In the genomic region with DNA sequence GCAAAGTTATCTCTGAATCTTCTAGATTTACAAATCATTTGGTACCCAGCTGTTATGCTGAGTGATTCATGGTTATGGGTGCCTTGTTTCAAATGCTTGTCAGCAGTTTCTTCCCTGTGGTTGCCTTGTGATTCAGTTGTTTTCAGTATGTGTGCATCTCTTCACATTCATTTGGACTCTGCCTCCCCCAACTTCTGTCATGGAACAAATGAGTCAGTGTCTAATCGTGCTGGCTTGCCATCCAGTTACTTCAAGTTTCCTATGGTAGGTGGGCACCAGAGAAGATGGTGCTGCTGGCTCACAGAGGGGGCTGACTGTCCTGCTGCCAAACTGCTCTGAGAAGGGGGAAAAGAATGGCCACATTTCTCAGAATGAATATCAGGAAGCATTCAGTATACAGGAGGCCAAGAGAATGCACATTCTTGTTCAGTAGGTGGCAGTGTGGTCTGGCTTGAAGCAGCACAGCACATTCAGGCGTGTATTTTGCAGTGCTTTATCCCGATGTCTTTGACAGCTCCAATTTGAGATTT, we compare ENCODE assay signal across 8 cellular contexts.
A peak's percentile ranks its signal among the peaks of the same experiment; 100 is the strongest.
DNase-seq lines count a peak whose midpoint lies in the region; ATAC-seq, FAIRE-seq and TF ChIP-seq lines count a peak whose summit lies in the region.

No MANE protein-coding gene starts in this region.

- no peaks in the 10 kb centered on the region for H3K36me3 ChIP-seq in Panc1 (ENCODE audit: control insufficient read depth, insufficient read depth, low read length)
- H3K36me3 ChIP-seq in GM12878 (ENCODE audit: control insufficient read depth in 2 of 2, insufficient read depth in 2 of 2, low read length in 1 of 2): no peaks in the 10 kb centered on the region
- no peaks in the 10 kb centered on the region for H3K36me3 ChIP-seq in mesenchymal stem cell (ENCODE audit: control insufficient read depth in 1 of 2, insufficient read depth in 2 of 2, low read depth in 1 of 2, low read length in 2 of 2)
- H3K36me3 ChIP-seq in transverse colon: no peaks in the 10 kb centered on the region
- H3K36me3 ChIP-seq in esophagus muscularis mucosa: no peaks in the 10 kb centered on the region

- TF ChIP-seq POLR2A in GM12878 (IDR thresholded peaks at IDR 0.05; ENCODE audit: low read depth, low read length): no peak
- TF ChIP-seq POLR2A in transverse colon (IDR thresholded peaks at IDR 0.05): no peak
- TF ChIP-seq POLR2A in esophagus muscularis mucosa (IDR thresholded peaks at IDR 0.05; ENCODE audit: low read depth): no peak

- POLR2A ChIA-PET in Panc1 (lab: Charles Lee): no interaction called here
- POLR2A ChIA-PET in GM12878 (lab: Charles Lee): no interaction called here

- ATAC-seq in GM19395 (IDR thresholded peaks at IDR 0.05; ENCODE audit: unreplicated experiment) (peak; percentile 72), HG03342 (IDR thresholded peaks at IDR 0.05; ENCODE audit: unreplicated experiment) (peak; percentile 80), Panc1 (no peak), GM12878 (peak; percentile 86)

- BruUV-seq in Panc1 (replicated peaks; lab: Mats Ljungman, UMichigan): no TSS peak
- BruUV-seq in GM12878 (replicated peaks; lab: Mats Ljungman, UMichigan): no TSS peak

- H3K79me1 ChIP-seq in mesenchymal stem cell (replicated peaks; ENCODE audit: low read length, poor library complexity, severe bottlenecking): no peaks in the 10 kb centered on the region

- intact Hi-C loops in Panc1 (cut with micrococcal nuclease; ENCODE audit: unreplicated experiment): no loop called here
- intact Hi-C loops in GM12878 (cut with micrococcal nuclease; ENCODE audit: unreplicated experiment): loop anchor here (2.0 to 10.0 kb wide), 3 partner anchors 194 to 518 kb away; no protein-coding TSS in a partner anchor
- intact Hi-C loops in transverse colon (cut with DNase I; ENCODE audit: low total_unique reads): no loop called here
- intact Hi-C loops in esophagus muscularis mucosa (cut with DNase I): no loop called here

- H3K9me3 ChIP-seq in Panc1 (ENCODE audit: control insufficient read depth, insufficient read depth, low read depth, low read length) (no peaks in the 10 kb centered on the region), GM12878 (replicated peaks; ENCODE audit: control insufficient read depth, insufficient read depth, low read length) (no peaks in the 10 kb centered on the region), mesenchymal stem cell (ENCODE audit: control insufficient read depth, low read length) (no peaks in the 10 kb centered on the region), transverse colon (no peaks in the 10 kb centered on the region), esophagus muscularis mucosa (no peaks in the 10 kb centered on the region)

- H3K23ac ChIP-seq in mesenchymal stem cell (ENCODE audit: low read length in 2 of 2): no peak overlapping the region

- peak; percentile 59 for TF ChIP-seq RAD21 in GM12878 (IDR thresholded peaks at IDR 0.05; ENCODE audit: insufficient read depth, low read depth, low read length)

- H3K4ac ChIP-seq in mesenchymal stem cell (ENCODE audit: low read depth in 1 of 2, low read length in 2 of 2): no peak overlapping the region

- H2BK5ac ChIP-seq in mesenchymal stem cell (ENCODE audit: low read depth, low read length, poor library complexity, severe bottlenecking): no peak overlapping the region

- H3K4me3 ChIP-seq in Panc1 (ENCODE audit: low read depth in 2 of 2, low read length in 2 of 2) (no peak overlapping the region), GM12878 (no peak overlapping the region), mesenchymal stem cell (ENCODE audit: insufficient read depth in 1 of 2, low read depth in 1 of 2, low read length in 2 of 2) (peak overlapping the region in 1 of 2 experiments; percentile 5), transverse colon (no peak overlapping the region), esophagus muscularis mucosa (no peak overlapping the region)

- H3K27me3 ChIP-seq in Panc1 (ENCODE audit: control insufficient read depth, insufficient read depth, low read length) (no peaks in the 10 kb centered on the region), GM12878 (replicated peaks in 1 of 2; ENCODE audit: control insufficient read depth in 2 of 2, insufficient read depth in 2 of 2, low read length in 1 of 2) (no peaks in the 10 kb centered on the region), mesenchymal stem cell (ENCODE audit: control insufficient read depth in 1 of 2, insufficient read depth in 1 of 2, low read length in 2 of 2) (no peaks in the 10 kb centered on the region), transverse colon (no peaks in the 10 kb centered on the region), esophagus muscularis mucosa (no peaks in the 10 kb centered on the region)

- 10% methylated on average over 3 of the region's 3 CpGs for WGBS in GM12878 (ENCODE audit: insufficient coverage, insufficient replicate concordance, low lambda C conversion rate, missing lambda C conversion rate)
- 36% methylated on average over 1 of the region's 3 CpGs for WGBS in mesenchymal stem cell
- WGBS in transverse colon (ENCODE audit: low coverage in 1 of 2), 2 donors: 15 to 17% methylated on average over 1 to 3 of the region's 3 CpGs
- WGBS in esophagus muscularis mucosa: 20% methylated on average over 3 of the region's 3 CpGs

- H3K4me2 ChIP-seq in GM12878 (ENCODE audit: control insufficient read depth, insufficient read depth) (peak overlapping the region; percentile 61; the same call in 1 of the 2 replicates), mesenchymal stem cell (ENCODE audit: low read length, poor library complexity, severe bottlenecking) (no peak overlapping the region)

- H3K27ac ChIP-seq in Panc1 (ENCODE audit: low read length) (no peak overlapping the region), GM12878 (ENCODE audit: control insufficient read depth, insufficient read depth) (no peak overlapping the region), mesenchymal stem cell (ENCODE audit: low read length, poor library complexity, severe bottlenecking) (no peak overlapping the region), transverse colon (no peak overlapping the region), esophagus muscularis mucosa (replicated peaks in 1 of 4) (no peak overlapping the region)

- H2BK15ac ChIP-seq in mesenchymal stem cell (ENCODE audit: low read depth, poor library complexity, severe bottlenecking): no peak overlapping the region

- H2AK5ac ChIP-seq in mesenchymal stem cell (ENCODE audit: low read length, severe bottlenecking): no peak overlapping the region

- FAIRE-seq in GM12878 (lab: Jason Lieb, UNC): peak; percentile 74

- TF ChIP-seq CTCF in Panc1 (IDR thresholded peaks at IDR 0.05) (peak; percentile 53), GM12878 (IDR thresholded peaks at IDR 0.05 in 2 of 3, conservative IDR thresholded peaks at IDR 0.05 in 1 of 3; ENCODE audit: control insufficient read depth in 2 of 3, extremely low read depth in 1 of 3, insufficient read depth in 1 of 3, low read depth in 3 of 3, low read length in 3 of 3) (peak; percentile 44 to 63 (median 49); a peak in 4 of 6 replicates), transverse colon (IDR thresholded peaks at IDR 0.05) (peak in 3 of 5 experiments; percentile 14 to 29 (median 22)), esophagus muscularis mucosa (IDR thresholded peaks at IDR 0.05) (peak in 1 of 3 experiments; percentile 23)

- H3K14ac ChIP-seq in mesenchymal stem cell (ENCODE audit: low read length in 2 of 2): no peak overlapping the region

- RAD21 ChIA-PET in GM12878 (lab: Charles Lee; ENCODE audit: unreplicated experiment): interaction anchor here (0.7 to 2.0 kb wide), 6 partner anchors 14 to 518 kb away, joined by 3 to 8 read pairs (median 4); no protein-coding TSS in a partner anchor

- no peak overlapping the region for H4K91ac ChIP-seq in mesenchymal stem cell (ENCODE audit: low read length)

- SMC1A ChIA-PET in GM12878 (lab: Charles Lee; ENCODE audit: uncharacterized antibody, unreplicated experiment): interaction anchor here (0.6 to 1.9 kb wide), 9 partner anchors 14 to 534 kb away, joined by 3 to 10 read pairs (median 4); no protein-coding TSS in a partner anchor

- H2BK12ac ChIP-seq in mesenchymal stem cell (ENCODE audit: low read length in 2 of 2): no peak overlapping the region

- CTCF ChIA-PET in Panc1 (lab: Charles Lee) (no interaction called here), GM12878 (lab: Yijun Ruan, JAX) (interaction anchor here (0.7 to 3.9 kb wide), 20 partner anchors 8 to 793 kb away, joined by 3 to 31 read pairs (median 4); no protein-coding TSS in a partner anchor)

- no peak overlapping the region for H4K8ac ChIP-seq in mesenchymal stem cell (ENCODE audit: low read length)

- no peaks in the 10 kb centered on the region for H4K20me1 ChIP-seq in GM12878 (ENCODE audit: control insufficient read depth, insufficient read depth)

- H3K9ac ChIP-seq in GM12878 (ENCODE audit: control insufficient read depth, insufficient read depth, low read length): no peak overlapping the region
- peak overlapping the region; percentile 74 for H3K9ac ChIP-seq in mesenchymal stem cell (ENCODE audit: low read length)

- H2AFZ ChIP-seq in GM12878 (ENCODE audit: control insufficient read depth, low read depth, low read length) (no peak overlapping the region), mesenchymal stem cell (ENCODE audit: low read depth, low read length) (no peak overlapping the region)

- H3K79me2 ChIP-seq in GM12878 (ENCODE audit: control insufficient read depth, insufficient read depth, low read length): no peaks in the 10 kb centered on the region

- H2BK120ac ChIP-seq in mesenchymal stem cell (ENCODE audit: low read depth, low read length): no peak overlapping the region

- no peak overlapping the region for H3K18ac ChIP-seq in mesenchymal stem cell (ENCODE audit: low read depth in 1 of 2, low read length in 2 of 2)

- in situ Hi-C loops in Panc1 (cut with HindIII; ENCODE audit: low pct_unique_long_range_greater_than_20kb, low sequenced_read_pairs): no loop called here
- in situ Hi-C loops in GM12878 (cut with MboI): loop anchor here (10.0 kb wide), 1 partner anchor 504 kb away; no protein-coding TSS in a partner anchor
- in situ Hi-C loops in transverse colon (cut with MboI; ENCODE audit: low pct_ligation_motif_present in 1 of 4, low pct_unique_long_range_greater_than_20kb in 1 of 4, low sequenced_read_pairs in 3 of 4): loop anchor here in 3 of 4 donors (25.0 kb wide), 1 partner anchor 279 kb away; no protein-coding TSS in a partner anchor

- DNase-seq in Daoy (ENCODE audit: low read depth) (peak; percentile 77), Panc1 (ENCODE audit: low read depth, low spot score) (peak; percentile 17), GM12878 (ENCODE audit: low read depth, low spot score) (peak; percentile 68), mesenchymal stem cell (no peak), transverse colon (peak; percentile 8), esophagus muscularis mucosa (ENCODE audit: extremely low spot score) (no peak)

- peak in 1 of 2 experiments; percentile 75; a peak in 1 of 4 replicates for TF ChIP-seq EP300 in GM12878 (IDR thresholded peaks at IDR 0.05; ENCODE audit: borderline replicate concordance in 1 of 2, control insufficient read depth in 1 of 2, low read depth in 2 of 2, low read length in 2 of 2)
- no peak for TF ChIP-seq EP300 in transverse colon (IDR thresholded peaks at IDR 0.05; ENCODE audit: low read depth)
- TF ChIP-seq EP300 in esophagus muscularis mucosa (IDR thresholded peaks at IDR 0.05): no peak

- H3K4me1 ChIP-seq in Panc1 (ENCODE audit: control insufficient read depth, insufficient read depth, low read length): no peaks in the 10 kb centered on the region
- H3K4me1 ChIP-seq in GM12878 (ENCODE audit: control insufficient read depth, insufficient read depth, low read length): peaks cover 15% of the 10 kb centered on the region
- no peaks in the 10 kb centered on the region for H3K4me1 ChIP-seq in mesenchymal stem cell (ENCODE audit: control insufficient read depth, insufficient read depth, low read depth, low read length)
- H3K4me1 ChIP-seq in transverse colon: no peaks in the 10 kb centered on the region
- H3K4me1 ChIP-seq in esophagus muscularis mucosa: no peaks in the 10 kb centered on the region

Comparison
In these comparisons a context has a peak if more than half of its experiments do, and no peak if none do; other contexts are left out.
1. DNase-seq: peak in Daoy (single experiment), Panc1 (single experiment), GM12878 (single experiment) and transverse colon (single experiment); none in mesenchymal stem cell (single experiment) and esophagus muscularis mucosa (single experiment).